9 cellular contexts compared by ENCODE assay signal in genomic region chr2:8872821-8873432, GRCh38. TPM values are rescaled to one million over a fixed set of nuclear protein-coding genes. Genes with fewer than 3 reads are reported as not detected.
DNase-seq lines count a peak whose midpoint lies in the region; ATAC-seq and TF ChIP-seq lines count a peak whose summit lies in the region.
"Had no signal": no experiment of that assay in that cellular context is flagged by ENCODE, and none has a peak within 500 bp of the region (broad histone marks: within the 10 kb centered on the region; RNA-seq: fewer than 3 reads in every experiment).

No MANE protein-coding gene starts in this region.

- peaks cover 0 to 42% of the 10 kb centered on the region in 2 donors for H3K36me3 ChIP-seq in neuronal stem cell (replicated peaks in 1 of 2; ENCODE audit: control insufficient read depth in 2 of 2, insufficient read depth in 2 of 2, low read length in 2 of 2)

- no peaks in the 10 kb centered on the region for H3K9me3 ChIP-seq in neuronal stem cell (replicated peaks in 1 of 2; ENCODE audit: control insufficient read depth in 2 of 2, insufficient read depth in 1 of 2, low read depth in 1 of 2, low read length in 2 of 2)
- H3K9me3 ChIP-seq: neutrophil had no signal

- H2AFZ ChIP-seq in neuronal stem cell (ENCODE audit: low read length), result no peak overlapping the region

- DNase-seq in DMS53 (lab: John Stamatoyannopoulos, UW) (peak; percentile 75), HuH-7 (ENCODE audit: low spot score) (peak; percentile 32), NOMO-1 treated with DMSO at 0.1 percent for 48 hours (lab: John Stamatoyannopoulos, UW; ENCODE audit: unreplicated experiment) (peak; percentile 45), endothelial cell (ENCODE audit: low spot score) (no peak), neuronal stem cell (ENCODE audit: low spot score) (peak; percentile 15), T-helper 9 cell (no peak)
- DNase-seq in stimulated activated naive CD8-positive, alpha-beta T cell treated with anti-CD3 and anti-CD28 coated beads, Interleukin-15, Interleukin-2, amounts not matched to agents 100 U/mL and 50 U/mL, for 24 hours, result no peak

- H3K27ac ChIP-seq in neuronal stem cell (replicated peaks; ENCODE audit: low read length), result no peak overlapping the region
- H3K27ac ChIP-seq: neutrophil had no signal

- no peak overlapping the region for H2BK15ac ChIP-seq in neuronal stem cell (ENCODE audit: low read length)

- H3K27me3 Mint-ChIP-seq in endothelial cell (ENCODE audit: unreplicated experiment), result no peaks in the 10 kb centered on the region

- H3K23ac ChIP-seq in neuronal stem cell (ENCODE audit: low read depth, low read length, poor library complexity), result no peak overlapping the region

- H2BK12ac ChIP-seq in neuronal stem cell (ENCODE audit: low read length), result no peak overlapping the region

- H2AK5ac ChIP-seq in neuronal stem cell (ENCODE audit: low read depth, low read length), result no peak overlapping the region

- no peak overlapping the region for H4K8ac ChIP-seq in neuronal stem cell (ENCODE audit: low read depth, low read length)

- no peaks in the 10 kb centered on the region for H3K27me3 ChIP-seq in neuronal stem cell (ENCODE audit: control insufficient read depth in 3 of 3, insufficient read depth in 3 of 3, low read depth in 1 of 3, low read length in 3 of 3)
- H3K27me3 ChIP-seq: neutrophil had no signal

- H3K4me3 Mint-ChIP-seq in endothelial cell (ENCODE audit: unreplicated experiment), result no peak overlapping the region

- no peak overlapping the region for H2BK120ac ChIP-seq in neuronal stem cell (ENCODE audit: low read depth, low read length)

- no peak overlapping the region for H3K18ac ChIP-seq in neuronal stem cell (ENCODE audit: low read length)

- no peak overlapping the region for H3K14ac ChIP-seq in neuronal stem cell (ENCODE audit: low read length)

- no peak overlapping the region for H2BK5ac ChIP-seq in neuronal stem cell (ENCODE audit: low read length)

- H3K4ac ChIP-seq in neuronal stem cell (ENCODE audit: low read length), result no peak overlapping the region

- no peak for ATAC-seq in HG02798 (IDR thresholded peaks at IDR 0.05; ENCODE audit: poor library complexity, unreplicated experiment)
- no peak for ATAC-seq in stimulated activated naive CD8-positive, alpha-beta T cell treated with anti-CD3 and anti-CD28 coated beads, Interleukin-15, Interleukin-2, amounts not matched to agents 100 U/mL and 50 U/mL, for 24 hours

- peaks cover 11% of the 10 kb centered on the region for H3K36me3 Mint-ChIP-seq in endothelial cell (ENCODE audit: low read depth, unreplicated experiment)

- H3K27ac Mint-ChIP-seq in endothelial cell (ENCODE audit: unreplicated experiment), result no peak overlapping the region

- H3K4me3 ChIP-seq in neuronal stem cell (ENCODE audit: low read length in 2 of 2), result no peak overlapping the region

- H3K4me2 ChIP-seq in neuronal stem cell (ENCODE audit: insufficient read depth, low read length, poor library complexity, severe bottlenecking), result no peak overlapping the region

- no peaks in the 10 kb centered on the region for H3K9me3 Mint-ChIP-seq in endothelial cell (ENCODE audit: unreplicated experiment)

- no peak overlapping the region for H4K91ac ChIP-seq in neuronal stem cell (ENCODE audit: low read depth, low read length, poor library complexity)

- H3K9ac ChIP-seq in neuronal stem cell (ENCODE audit: low read depth, low read length, poor library complexity), result no peak overlapping the region

- peak; percentile 65 for TF ChIP-seq CTCF in endothelial cell (IDR thresholded peaks at IDR 0.05; ENCODE audit: unreplicated experiment)

- H3K4me1 Mint-ChIP-seq in endothelial cell (ENCODE audit: unreplicated experiment), result no peaks in the 10 kb centered on the region

- H3K79me1 ChIP-seq in neuronal stem cell (ENCODE audit: low read depth, low read length), result no peaks in the 10 kb centered on the region

- H3K4me1 ChIP-seq in neuronal stem cell (ENCODE audit: control insufficient read depth in 2 of 2, insufficient read depth in 1 of 2, low read depth in 1 of 2, low read length in 2 of 2), result peaks cover 0 to 3% of the 10 kb centered on the region in 2 donors

- no CpG with 5 or more reads among the region's 11 CpGs for WGBS in neuronal stem cell (ENCODE audit: extremely low coverage in 2 of 2, insufficient read length in 2 of 2, insufficient replicate concordance in 1 of 2), 2 donors

RNA-seq across cellular contexts. Expression of gene KIDINS220, which starts 35.5 kb away (rescaled TPM):
- total RNA-seq in endothelial cell (ENCODE audit: unreplicated experiment), result 59.9 TPM
- polyA plus RNA-seq in neuronal stem cell (2013, experiment 1 of 2), result 18.1 TPM
- polyA plus RNA-seq in neuronal stem cell (2013, experiment 2 of 2), result 18.6 TPM

Comparison
In these comparisons a context has a peak if more than half of its experiments do, and no peak if none do; other contexts are left out.
1. DNase-seq: peak in DMS53 (single experiment), HuH-7 (single experiment), NOMO-1 treated with DMSO at 0.1 percent for 48 hours (single experiment) and neuronal stem cell (single experiment); none in endothelial cell (single experiment), stimulated activated naive CD8-positive, alpha-beta T cell treated with anti-CD3 and anti-CD28 coated beads, Interleukin-15, Interleukin-2, amounts not matched to agents 100 U/mL and 50 U/mL, for 24 hours (single experiment) and T-helper 9 cell (single experiment).